Comparison of ENCODE assay signal across 8 cellular contexts in genomic region chr18:14131914-14132700, GRCh38. TPM values are rescaled to one million over a fixed set of nuclear protein-coding genes. Genes with fewer than 3 reads are reported as not detected.
DNase-seq lines count a peak whose midpoint lies in the region; ATAC-seq and TF ChIP-seq lines count a peak whose summit lies in the region.
"Not testable (repeated sequence)": the region's sequence is repeated elsewhere in the genome, so short reads cannot be mapped to it uniquely, and the experiment has no call there.

Gene ZNF519, minus strand, starts transcription at chr18:14132435. Its CDS starts 158 bp downstream, at chr18:14132277.

- intact Hi-C loops in esophagus squamous epithelium (cut with DNase I) = not testable (repeated sequence)

- ATAC-seq in DND-41 (ENCODE audit: insufficient read depth, low read depth) (peak; percentile 99), GM21825 (IDR thresholded peaks at IDR 0.05; ENCODE audit: unreplicated experiment) (peak; percentile 100)
- ATAC-seq in activated T-cell treated with anti-CD3 and anti-CD28 coated beads, Interleukin-2, amount 50 U/mL, for 4 hours = peak; percentile 100

- peak in 1 of 2 donors; percentile 14 for TF ChIP-seq POLR2A in Peyer's patch (IDR thresholded peaks at IDR 0.05)
- peak in 1 of 4 donors; percentile 37 for TF ChIP-seq POLR2A in esophagus squamous epithelium (IDR thresholded peaks at IDR 0.05)

- H3K27me3 ChIP-seq in DND-41 (ENCODE audit: insufficient read depth, low read length, poor library complexity); Peyer's patch; esophagus squamous epithelium: not testable (repeated sequence)

- H3K4me3 ChIP-seq in DND-41 (ENCODE audit: low read depth in 1 of 2, low read length in 2 of 2) = peak within 1 kb of the TSS; percentile 39 to 64; a peak in 3 of 4 replicates
- peak within 1 kb of the TSS; percentile 52 to 79 (median 62) for H3K4me3 ChIP-seq in Peyer's patch
- H3K4me3 ChIP-seq in esophagus squamous epithelium = peak within 1 kb of the TSS; percentile 54 to 71 (median 64)

- H3K4me1 ChIP-seq in DND-41 (ENCODE audit: insufficient read depth, low read length) = peaks cover 26% of the 10 kb centered on the region
- H3K4me1 ChIP-seq in Peyer's patch = not testable (repeated sequence)
- peaks cover 0 to 17% (median 4%) of the 10 kb centered on the region in 3 donors for H3K4me1 ChIP-seq in esophagus squamous epithelium

- peak within 1 kb of the TSS; percentile 92 for H3K4me3 Mint-ChIP-seq in activated T-cell treated with anti-CD3 and anti-CD28 coated beads, Interleukin-2, amount 50 U/mL, for 4 hours

- H3K9me3 ChIP-seq in DND-41 (ENCODE audit: insufficient read depth, low read length, severe bottlenecking); KOPT-K1 (ENCODE audit: insufficient read depth, low read length, poor library complexity, severe bottlenecking); Peyer's patch; esophagus squamous epithelium: not testable (repeated sequence)

- H3K9me3 Mint-ChIP-seq in activated T-cell treated with anti-CD3 and anti-CD28 coated beads, Interleukin-2, amount 50 U/mL, for 4 hours = not testable (repeated sequence)

- H3K36me3 Mint-ChIP-seq in activated T-cell treated with anti-CD3 and anti-CD28 coated beads, Interleukin-2, amount 50 U/mL, for 4 hours (ENCODE audit: insufficient read depth) = not testable (repeated sequence)

- peak; percentile 96 for DNase-seq in DND-41
- DNase-seq in Peyer's patch = peak; percentile 90 to 97 (median 92)
- peak; percentile 79 for DNase-seq in activated T-cell treated with anti-CD3 and anti-CD28 coated beads, Interleukin-2, amount 50 U/mL, for 4 hours
- peak; percentile 62 for DNase-seq in esophagus squamous epithelium (lab: John Stamatoyannopoulos, UW)
- peak; percentile 97 for DNase-seq in myocyte (ENCODE audit: low read depth)
- peak; percentile 79 to 82 for DNase-seq in stimulated activated CD8-positive, alpha-beta memory T cell treated with anti-CD3 and anti-CD28 coated beads, Interleukin-7, amount 100 ng/mL, for 4 hours (ENCODE audit: low read depth in 2 of 2)

- H3K36me3 ChIP-seq in DND-41 (ENCODE audit: insufficient read depth, low read length) = peaks cover 12% of the 10 kb centered on the region
- H3K36me3 ChIP-seq in KOPT-K1 (ENCODE audit: insufficient read depth, low read length); Peyer's patch; esophagus squamous epithelium: not testable (repeated sequence)

- H3K79me2 ChIP-seq in DND-41 (ENCODE audit: insufficient read depth, low read length) = peaks cover 50% of the 10 kb centered on the region

- H3K27ac ChIP-seq in DND-41 (ENCODE audit: low read length) = peak within 1 kb of the TSS; percentile 86
- peak within 1 kb of the TSS; percentile 73 for H3K27ac ChIP-seq in KOPT-K1 (ENCODE audit: low read depth, low read length, poor library complexity, severe bottlenecking)
- H3K27ac ChIP-seq in Peyer's patch = peak within 1 kb of the TSS; percentile 26 to 49 (median 42)
- H3K27ac ChIP-seq in esophagus squamous epithelium = peak within 1 kb of the TSS; percentile 67 to 83 (median 79)

- 0 to 3% methylated on average over 5 to 18 of the region's 45 CpGs for WGBS in esophagus squamous epithelium, 2 donors

- H4K20me1 ChIP-seq in DND-41 (ENCODE audit: insufficient read depth, low read length) = not testable (repeated sequence)

- not testable (repeated sequence) for H3K27me3 Mint-ChIP-seq in activated T-cell treated with anti-CD3 and anti-CD28 coated beads, Interleukin-2, amount 50 U/mL, for 4 hours (ENCODE audit: low read depth)

- peak within 1 kb of the TSS; percentile 64 for H3K4me2 ChIP-seq in DND-41 (ENCODE audit: insufficient read depth, low read length)

- peak within 1 kb of the TSS; percentile 66 for H3K9ac ChIP-seq in DND-41 (ENCODE audit: low read depth, low read length)

- peak within 1 kb of the TSS; percentile 78 for H2AFZ ChIP-seq in DND-41 (ENCODE audit: low read depth, low read length)

- TF ChIP-seq CTCF in DND-41 (IDR thresholded peaks at IDR 0.05; ENCODE audit: borderline replicate concordance, extremely low read depth, low read length, poor library complexity, severe bottlenecking); Peyer's patch (IDR thresholded peaks at IDR 0.05); esophagus squamous epithelium (IDR thresholded peaks at IDR 0.05): not testable (repeated sequence)

- H3K4me1 Mint-ChIP-seq in activated T-cell treated with anti-CD3 and anti-CD28 coated beads, Interleukin-2, amount 50 U/mL, for 4 hours (ENCODE audit: low read depth) = not testable (repeated sequence)

RNA-seq across cellular contexts. Expression of gene ZNF519, which starts in this region (rescaled TPM):
- 10 to 100 TPM in 1 of 4 donors, 1 to 10 TPM in 3; 1.9 to 10.7 (median 3.3) TPM for total RNA-seq in Peyer's patch
- 1 to 10 TPM; 5.1 to 9.5 (median 6.6) TPM for total RNA-seq in activated T-cell treated with anti-CD3 and anti-CD28 coated beads, Interleukin-2, amount 50 U/mL, for 4 hours
- total RNA-seq in esophagus squamous epithelium = 10 to 100 TPM in 1 of 4 donors, 1 to 10 TPM in 3; 3.6 to 15.4 (median 5.4) TPM
- total RNA-seq in myocyte = 2.5 and 3.4 TPM in 2 replicates
- 1.7 TPM for polyA plus RNA-seq in myocyte (2012)

Comparison
In these comparisons a context has a peak if more than half of its experiments do, and no peak if none do; other contexts are left out.
1. Peak in every context shown above with its lines: DNase-seq, ATAC-seq, H3K4me3 ChIP-seq and H3K27ac ChIP-seq.